In genomic region chr5:54383941-54384340, GRCh38 we compare ENCODE assay signal across 21 cellular contexts.
"Had no signal": no experiment of that assay in that cellular context is flagged by ENCODE, and none has a peak within 500 bp of the region (broad histone marks: within the 10 kb centered on the region; RNA-seq: fewer than 3 reads in every experiment).

No MANE protein-coding gene starts in this region.

- H3K27me3 ChIP-seq: ovary, stomach, tibial artery had no signal

- H3K27ac Mint-ChIP-seq: activated CD4-positive, alpha-beta T cell treated with anti-CD3 and anti-CD28 coated beads, Interleukin-2, amount 10 ng/mL, durations not matched to agents 24 days and 14 days; activated CD8-positive, alpha-beta T cell treated with anti-CD3 and anti-CD28 coated beads for 36 hours; activated naive CD4-positive, alpha-beta T cell treated with anti-CD3 and anti-CD28 coated beads, Interleukin-2, amount 50 U/mL, for 72 hours; activated T-helper 2 cell treated with anti-CD3 and anti-CD28 coated beads, Interferon-gamma antibody, Interleukin-2, Interleukin-4, amounts not matched to agents 10 μg/mL and 5 μg/mL and 100 μg/mL, durations not matched to agents 14 hours and 24 hours and 36 hours; progenitor cell of endocrine pancreas; stimulated activated naive B cell treated with anti-CD40 and anti-IgM and Interleukin-4, amounts not matched to agents 10 μg/mL and 1 μg/mL and 100 μg/mL, for 72 hours; T-helper 17 cell had no signal

- H3K4me3 Mint-ChIP-seq: activated CD4-positive, alpha-beta T cell treated with anti-CD3 and anti-CD28 coated beads, Interleukin-2, amount 10 ng/mL, durations not matched to agents 24 days and 14 days; activated CD8-positive, alpha-beta T cell treated with anti-CD3 and anti-CD28 coated beads for 36 hours; activated T-cell treated with anti-CD3 and anti-CD28 coated beads, Interleukin-2, amount 50 U/mL, for 4 hours; central memory CD8-positive, alpha-beta T cell; naive B cell; stimulated activated naive B cell treated with anti-CD40 and anti-IgM and Interleukin-4, amounts not matched to agents 10 μg/mL and 1 μg/mL and 100 μg/mL, for 72 hours; T-helper 17 cell had no signal

- H3K27me3 Mint-ChIP-seq: activated CD4-positive, alpha-beta T cell treated with anti-CD3 and anti-CD28 coated beads, Interleukin-2, amount 10 ng/mL, durations not matched to agents 24 days and 14 days; progenitor cell of endocrine pancreas had no signal

- H3K4me3 ChIP-seq: ovary, skin epidermis, stomach, tibial artery had no signal

- H3K4me1 Mint-ChIP-seq: activated CD4-positive, alpha-beta T cell treated with anti-CD3 and anti-CD28 coated beads, Interleukin-2, amount 10 ng/mL, durations not matched to agents 24 days and 14 days; central memory CD8-positive, alpha-beta T cell; naive B cell; T-helper 17 cell had no signal

- ATAC-seq: activated CD8-positive, alpha-beta T cell treated with anti-CD3 and anti-CD28 coated beads for 36 hours; activated naive CD4-positive, alpha-beta T cell treated with anti-CD3 and anti-CD28 coated beads, Interleukin-2, amount 50 U/mL, for 72 hours; activated T-cell treated with anti-CD3 and anti-CD28 coated beads, Interleukin-2, amount 50 U/mL, for 4 hours; stimulated activated naive B cell treated with anti-CD40 and anti-IgM and Interleukin-4, amounts not matched to agents 10 μg/mL and 1 μg/mL and 100 μg/mL, for 72 hours; T-helper 17 cell had no signal

- H3K36me3 Mint-ChIP-seq: stimulated activated naive B cell treated with anti-CD40 and anti-IgM and Interleukin-4, amounts not matched to agents 10 μg/mL and 1 μg/mL and 100 μg/mL, for 72 hours had no signal

- H3K9me3 ChIP-seq: ovary, stomach, tibial artery had no signal

- H3K9me3 Mint-ChIP-seq: activated CD8-positive, alpha-beta T cell treated with anti-CD3 and anti-CD28 coated beads for 36 hours; activated T-cell treated with anti-CD3 and anti-CD28 coated beads, Interleukin-2, amount 50 U/mL, for 4 hours; activated T-helper 2 cell treated with anti-CD3 and anti-CD28 coated beads, Interferon-gamma antibody, Interleukin-2, Interleukin-4, amounts not matched to agents 10 μg/mL and 5 μg/mL and 100 μg/mL, durations not matched to agents 14 hours and 24 hours and 36 hours; central memory CD8-positive, alpha-beta T cell had no signal

- H3K27ac ChIP-seq: ovary, stomach, tibial artery had no signal

- H3K36me3 ChIP-seq: ovary, stomach, tibial artery had no signal

- DNase-seq: activated CD4-positive, alpha-beta T cell treated with anti-CD3 and anti-CD28 coated beads, Interleukin-2, amount 10 ng/mL, durations not matched to agents 24 days and 14 days; activated CD4-positive, CD25-positive, alpha-beta regulatory T cell treated with anti-CD3 and anti-CD28 coated beads, Interleukin-2, amount 50 U/mL, for 72 hours; activated CD8-positive, alpha-beta T cell treated with anti-CD3 and anti-CD28 coated beads for 36 hours; activated T-cell treated with anti-CD3 and anti-CD28 coated beads, Interleukin-2, amount 50 U/mL, for 4 hours; anterior cingulate cortex; effector CD8-positive, alpha-beta T cell; naive B cell; ovary; retina; stimulated activated CD4-positive, alpha-beta T cell treated with anti-CD3 and anti-CD28 coated beads, Interleukin-15, amount 100 ng/mL, for 24 hours; stimulated activated CD4-positive, alpha-beta T cell treated with anti-CD3 and anti-CD28 coated beads, Interleukin-2, amount 100 ng/mL, for 24 hours; stimulated activated naive B cell treated with anti-CD40 and anti-IgM and Interleukin-4, amounts not matched to agents 10 μg/mL and 1 μg/mL and 100 μg/mL, for 72 hours; stomach; T-helper 17 cell; T1000; tibial artery had no signal
